8 cellular contexts compared by ENCODE assay signal in the genomic region with DNA sequence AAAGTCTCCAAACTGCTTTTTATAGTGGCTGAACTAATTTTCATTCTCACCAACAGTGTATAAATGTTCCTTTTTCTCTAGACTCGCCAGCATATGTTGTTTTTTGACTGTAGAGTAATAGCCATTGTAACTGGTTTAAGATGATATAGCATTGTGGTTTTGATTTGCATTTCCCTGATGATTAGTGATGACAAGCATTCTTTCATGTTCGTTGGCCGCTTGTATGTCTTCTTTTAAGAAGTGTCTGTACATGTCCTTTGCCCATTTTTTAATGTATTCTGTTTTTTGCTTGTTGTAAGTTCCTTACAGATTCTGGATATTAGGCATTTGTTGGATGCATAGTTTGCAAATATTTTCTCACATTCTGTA.
A peak's percentile ranks its signal among the peaks of the same experiment; 100 is the strongest.
DNase-seq lines count a peak whose midpoint lies in the region; ATAC-seq and TF ChIP-seq lines count a peak whose summit lies in the region.

No MANE protein-coding gene starts in this region.

- peaks cover 13% of the 10 kb centered on the region for H3K9me3 Mint-ChIP-seq in CD8-positive, alpha-beta T cell
- H3K9me3 Mint-ChIP-seq in activated T-helper 17 cell treated with anti-CD3 and anti-CD28 coated beads, Interleukin-2, amount 50 U/mL, for 72 hours: peaks cover 8% of the 10 kb centered on the region

- in situ Hi-C loops in GM13976 (cut with MboI; ENCODE audit: low sequenced_read_pairs, unreplicated experiment): no loop called here

- intact Hi-C loops in CD8-positive, alpha-beta T cell (cut with DNase I, micrococcal nuclease): no loop called here

- CTCF ChIA-PET in CD8-positive, alpha-beta T cell (lab: Charles Lee): no interaction called here

- H3K4me3 ChIP-seq in CD8-positive, alpha-beta T cell (ENCODE audit: low read depth, low read length): peak overlapping the region; percentile 72
- peak overlapping the region; percentile 67 to 77 for H3K4me3 ChIP-seq in neutrophil (ENCODE audit: low read depth in 1 of 2, low read length in 1 of 2)

- peaks cover 42% of the 10 kb centered on the region for H3K4me1 Mint-ChIP-seq in CD8-positive, alpha-beta T cell (ENCODE audit: low read depth)
- peaks cover 18% of the 10 kb centered on the region for H3K4me1 Mint-ChIP-seq in activated T-helper 17 cell treated with anti-CD3 and anti-CD28 coated beads, Interleukin-2, amount 50 U/mL, for 72 hours

- H3K27me3 Mint-ChIP-seq in CD8-positive, alpha-beta T cell (ENCODE audit: low read depth): no peaks in the 10 kb centered on the region
- H3K27me3 Mint-ChIP-seq in activated T-helper 17 cell treated with anti-CD3 and anti-CD28 coated beads, Interleukin-2, amount 50 U/mL, for 72 hours: no peaks in the 10 kb centered on the region

- POLR2A ChIA-PET in CD8-positive, alpha-beta T cell (lab: Charles Lee): interaction anchor here (1.2 kb wide), 1 partner anchor 17 kb away, joined by 3 read pairs; no protein-coding TSS in a partner anchor

- DNase-seq in CD8-positive, alpha-beta T cell: no peak
- no peak for DNase-seq in GM13976 (ENCODE audit: low spot score)
- DNase-seq in activated effector memory CD4-positive, alpha-beta T cell treated with anti-CD3 and anti-CD28 coated beads, Interleukin-2, amount 50 U/mL, for 16 hours: no peak
- no peak for DNase-seq in NCI-H2029 treated with DMSO at 0.1 percent for 48 hours (lab: John Stamatoyannopoulos, UW)

- no peaks in the 10 kb centered on the region for H3K27me3 ChIP-seq in CD8-positive, alpha-beta T cell (ENCODE audit: insufficient read depth, low read length)
- no peaks in the 10 kb centered on the region for H3K27me3 ChIP-seq in neutrophil

- peak overlapping the region; percentile 93 for H3K27ac Mint-ChIP-seq in CD8-positive, alpha-beta T cell
- H3K27ac Mint-ChIP-seq in activated T-helper 17 cell treated with anti-CD3 and anti-CD28 coated beads, Interleukin-2, amount 50 U/mL, for 72 hours: peak overlapping the region; percentile 98

- peak; percentile 44 for ATAC-seq in CD8-positive, alpha-beta T cell
- ATAC-seq in GM19438 (IDR thresholded peaks at IDR 0.05; ENCODE audit: low read depth, unreplicated experiment) (peak; percentile 46), HG03439 (IDR thresholded peaks at IDR 0.05; ENCODE audit: unreplicated experiment) (peak; percentile 44)
- peak; percentile 71 for ATAC-seq in activated T-helper 17 cell treated with anti-CD3 and anti-CD28 coated beads, Interleukin-2, amount 50 U/mL, for 72 hours (replicated peaks)

- H3K4me3 Mint-ChIP-seq in CD8-positive, alpha-beta T cell: peak overlapping the region; percentile 92
- peak overlapping the region; percentile 97 for H3K4me3 Mint-ChIP-seq in activated T-helper 17 cell treated with anti-CD3 and anti-CD28 coated beads, Interleukin-2, amount 50 U/mL, for 72 hours

- H3K4me1 ChIP-seq in CD8-positive, alpha-beta T cell (ENCODE audit: insufficient read depth, low read length): peaks cover 17% of the 10 kb centered on the region
- peaks cover 5 to 6% of the 10 kb centered on the region in 2 experiments for H3K4me1 ChIP-seq in neutrophil (ENCODE audit: control insufficient read depth in 1 of 2, insufficient read depth in 1 of 2, low read depth in 1 of 2, low read length in 1 of 2)

- no peaks in the 10 kb centered on the region for H3K9me3 ChIP-seq in CD8-positive, alpha-beta T cell (ENCODE audit: low read length)
- no peaks in the 10 kb centered on the region for H3K9me3 ChIP-seq in neutrophil

- peak overlapping the region; percentile 75 for H3K27ac ChIP-seq in CD8-positive, alpha-beta T cell (ENCODE audit: low read depth, low read length)
- H3K27ac ChIP-seq in neutrophil: peak overlapping the region; percentile 83

- H3K36me3 Mint-ChIP-seq in CD8-positive, alpha-beta T cell: peaks cover 21% of the 10 kb centered on the region
- peaks cover 17% of the 10 kb centered on the region for H3K36me3 Mint-ChIP-seq in activated T-helper 17 cell treated with anti-CD3 and anti-CD28 coated beads, Interleukin-2, amount 50 U/mL, for 72 hours (ENCODE audit: low read depth)

- TF ChIP-seq CTCF in CD8-positive, alpha-beta T cell (IDR thresholded peaks at IDR 0.05): no peak
- TF ChIP-seq CTCF in neutrophil (IDR thresholded peaks at IDR 0.05) (no peak), GM13976 (IDR thresholded peaks at IDR 0.05; ENCODE audit: borderline replicate concordance, control extremely low read depth, extremely low read depth, insufficient read depth, missing control alignments) (no peak)

- no peaks in the 10 kb centered on the region for H3K36me3 ChIP-seq in CD8-positive, alpha-beta T cell (ENCODE audit: insufficient read depth, low read length)
- no peaks in the 10 kb centered on the region for H3K36me3 ChIP-seq in neutrophil
